ENCODE assay signal across 18 cellular contexts in the genomic region with DNA sequence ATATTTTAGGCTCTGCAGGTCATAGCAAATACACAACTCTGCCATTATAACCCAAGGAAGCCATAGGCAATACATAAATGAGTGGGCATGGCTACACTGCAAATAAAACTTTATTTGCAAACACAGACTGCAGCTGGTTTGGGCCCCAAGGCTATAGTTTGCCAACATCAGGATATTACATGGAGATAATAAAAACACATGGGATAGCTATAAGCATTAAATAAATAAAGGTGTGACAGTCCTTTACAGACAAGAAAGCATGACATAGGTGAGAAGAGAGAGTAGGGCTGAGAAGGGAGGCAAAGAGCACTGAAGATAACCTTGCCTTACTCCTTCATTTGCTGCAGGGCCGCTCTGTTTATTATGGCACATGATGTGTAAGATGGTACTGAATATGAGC.
DNase-seq lines count a peak whose midpoint lies in the region; ATAC-seq and TF ChIP-seq lines count a peak whose summit lies in the region.
"Had no signal": no experiment of that assay in that cellular context is flagged by ENCODE, and none has a peak within 500 bp of the region (broad histone marks: within the 10 kb centered on the region; RNA-seq: fewer than 3 reads in every experiment).

No MANE protein-coding gene starts in this region.

- no peaks in the 10 kb centered on the region for H3K9me3 ChIP-seq in colonic mucosa
- no peaks in the 10 kb centered on the region for H3K9me3 ChIP-seq in mucosa of descending colon
- H3K9me3 ChIP-seq: BLaER1 treated with 17β-estradiol and CSF1 and Interleukin-3, amounts not matched to agents 10 nM and 100 nM; HAP-1 had no signal

- intact Hi-C loops in colonic mucosa (cut with DNase I) (no loop called here), mucosa of descending colon (cut with DNase I, micrococcal nuclease) (no loop called here)

- H3K4me1 ChIP-seq in colonic mucosa (no peaks in the 10 kb centered on the region), mucosa of descending colon (ENCODE audit: low read depth) (peaks cover 13% of the 10 kb centered on the region)
- H3K4me1 ChIP-seq: BLaER1 treated with 17β-estradiol and CSF1 and Interleukin-3, amounts not matched to agents 10 nM and 100 nM had no signal

- no peak overlapping the region for H3K9ac ChIP-seq in colonic mucosa (ENCODE audit: low read depth in 2 of 2, low read length in 2 of 2)
- H3K9ac ChIP-seq: BLaER1 treated with 17β-estradiol and CSF1 and Interleukin-3, amounts not matched to agents 10 nM and 100 nM; GM23248 had no signal

- H3K4me3 ChIP-seq in colonic mucosa (no peak overlapping the region), mucosa of descending colon (no peak overlapping the region)
- H3K4me3 ChIP-seq: BLaER1 treated with 17β-estradiol and CSF1 and Interleukin-3, amounts not matched to agents 10 nM and 100 nM; GM23248; HAP-1 had no signal

- TF ChIP-seq POLR2A in erythroblast (IDR thresholded peaks at IDR 0.05; ENCODE audit: low read length), result no peak

- TF ChIP-seq CTCF in colonic mucosa (IDR thresholded peaks at IDR 0.05), result no peak
- no peak for TF ChIP-seq CTCF in mucosa of descending colon (IDR thresholded peaks at IDR 0.05)

- peak; percentile 96 for ATAC-seq in mucosa of descending colon
- ATAC-seq: HepG2 had no signal

- H3K27ac ChIP-seq in colonic mucosa, result peak overlapping the region; percentile 26
- H3K27ac ChIP-seq: BLaER1 treated with 17β-estradiol and CSF1 and Interleukin-3, amounts not matched to agents 10 nM and 100 nM; GM23248 had no signal

- H3K27me3 ChIP-seq in colonic mucosa, result no peaks in the 10 kb centered on the region
- H3K27me3 ChIP-seq: BLaER1 treated with 17β-estradiol and CSF1 and Interleukin-3, amounts not matched to agents 10 nM and 100 nM had no signal

- peak; percentile 50 for DNase-seq in NCI-H748 (lab: John Stamatoyannopoulos, UW; ENCODE audit: unreplicated experiment)
- peak; percentile 41 for DNase-seq in colonic mucosa
- DNase-seq in mucosa of descending colon, result peak in 2 of 3 donors; percentile 30 to 54
- no peak for DNase-seq in glomerular visceral epithelial cell (ENCODE audit: extremely low spot score)
- DNase-seq in erythroblast (lab: John Stamatoyannopoulos, UW), result no peak
- DNase-seq in NOMO-1 (lab: John Stamatoyannopoulos, UW; ENCODE audit: unreplicated experiment in 2 of 2), result no peak
- DNase-seq in cortex of kidney (lab: John Stamatoyannopoulos, UW), result no peak
- DNase-seq: CD4-positive, CD25-positive, alpha-beta regulatory T cell; CD8-positive, alpha-beta memory T cell; COR-L47; DMS 273 treated with DMSO at 0.1 percent for 48 hours; DMS53; DND-41; EL; GM23248 had no signal

- H3K36me3 ChIP-seq in colonic mucosa, result no peaks in the 10 kb centered on the region
- no peaks in the 10 kb centered on the region for H3K36me3 ChIP-seq in mucosa of descending colon (ENCODE audit: low read depth)
- H3K36me3 ChIP-seq: BLaER1 treated with 17β-estradiol and CSF1 and Interleukin-3, amounts not matched to agents 10 nM and 100 nM; HAP-1 had no signal

Comparison
In these comparisons a context has a peak if more than half of its experiments do, and no peak if none do; other contexts are left out.
1. DNase-seq: peak in NCI-H748 (single experiment), colonic mucosa (single experiment) and mucosa of descending colon (2 of 3); none in glomerular visceral epithelial cell (single experiment), erythroblast (0 of 2), NOMO-1 (0 of 2) and cortex of kidney (single experiment).